Comparison of ENCODE assay signal across 13 cellular contexts in the genomic region with DNA sequence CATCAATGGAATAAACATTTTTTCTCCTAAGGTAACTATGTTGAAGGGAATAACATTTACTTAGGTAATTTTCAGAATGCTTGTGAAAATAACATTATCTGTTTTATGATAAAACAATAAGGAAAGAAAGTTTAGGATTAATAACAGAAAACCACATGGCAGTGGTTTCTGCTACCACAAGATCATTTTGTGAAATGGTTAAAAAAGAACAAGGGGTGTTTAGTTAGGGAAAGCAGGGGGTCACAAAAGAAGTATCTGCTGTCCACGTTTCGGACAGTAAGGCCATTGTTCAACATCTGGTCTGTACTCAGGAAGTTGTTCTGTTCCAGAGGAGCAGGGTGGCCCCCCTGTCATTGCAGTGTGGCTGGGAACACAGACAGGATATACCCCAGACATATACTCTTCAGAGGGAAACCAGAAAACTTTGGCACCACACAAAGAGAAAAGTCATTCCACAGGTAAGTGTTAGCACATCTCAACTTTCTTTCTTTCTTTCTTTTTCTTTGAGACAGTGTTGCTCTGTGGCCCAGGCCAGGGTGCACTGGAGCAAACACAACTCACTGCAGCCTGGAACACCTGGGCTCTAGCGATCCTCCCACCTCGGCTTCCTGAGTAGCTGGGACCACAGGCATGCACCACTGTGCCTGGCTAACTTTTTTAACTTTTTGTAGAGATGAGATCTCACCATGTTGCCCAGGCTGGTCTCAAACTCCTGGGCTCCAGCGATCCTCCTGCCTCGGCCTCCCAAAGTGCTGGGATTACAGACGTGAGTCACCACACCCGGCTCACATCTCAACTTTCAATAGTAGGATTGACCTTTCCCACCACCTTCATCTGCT. TPM values are rescaled to one million over a fixed set of nuclear protein-coding genes. Genes with fewer than 3 reads are reported as not detected.
DNase-seq lines count a peak whose midpoint lies in the region; ATAC-seq lines count a peak whose summit lies in the region.
"Had no signal": no experiment of that assay in that cellular context is flagged by ENCODE, and none has a peak within 500 bp of the region (broad histone marks: within the 10 kb centered on the region; RNA-seq: fewer than 3 reads in every experiment).

No MANE protein-coding gene starts in this region.

- H3K4me3 ChIP-seq in mesodermal cell (ENCODE audit: extremely low read depth, insufficient read depth, low read length, poor library complexity, severe bottlenecking): no peak overlapping the region

- 92 to 94% methylated on average over 6 to 8 of the region's 8 CpGs for WGBS in mesodermal cell (ENCODE audit: insufficient coverage in 2 of 2), 2 experiments

- H3K4me1 Mint-ChIP-seq in activated CD4-positive, alpha-beta T cell treated with anti-CD3 and anti-CD28 coated beads, Interleukin-2, amount 10 ng/mL, durations not matched to agents 24 days and 14 days: no peaks in the 10 kb centered on the region

- H3K36me3 Mint-ChIP-seq in activated CD4-positive, alpha-beta T cell treated with anti-CD3 and anti-CD28 coated beads, Interleukin-2, amount 10 ng/mL, durations not matched to agents 24 days and 14 days (ENCODE audit: low read depth): no peaks in the 10 kb centered on the region

- no peaks in the 10 kb centered on the region for H3K9me3 Mint-ChIP-seq in activated CD4-positive, alpha-beta T cell treated with anti-CD3 and anti-CD28 coated beads, Interleukin-2, amount 10 ng/mL, durations not matched to agents 24 days and 14 days
- H3K9me3 Mint-ChIP-seq: activated T-cell treated with anti-CD3 and anti-CD28 coated beads, Interleukin-2, amount 50 U/mL, for 24 hours had no signal

- H3K27me3 Mint-ChIP-seq in activated CD4-positive, alpha-beta T cell treated with anti-CD3 and anti-CD28 coated beads, Interleukin-2, amount 10 ng/mL, durations not matched to agents 24 days and 14 days: peaks cover 14% of the 10 kb centered on the region

- no peaks in the 10 kb centered on the region for H3K9me3 ChIP-seq in mesodermal cell (ENCODE audit: control insufficient read depth, low read length)

- no peaks in the 10 kb centered on the region for H3K36me3 ChIP-seq in mesodermal cell (ENCODE audit: control insufficient read depth, insufficient read depth, low read length)

- H3K27ac Mint-ChIP-seq in activated CD4-positive, alpha-beta T cell treated with anti-CD3 and anti-CD28 coated beads, Interleukin-2, amount 10 ng/mL, durations not matched to agents 24 days and 14 days: no peak overlapping the region
- H3K27ac Mint-ChIP-seq: activated T-cell treated with anti-CD3 and anti-CD28 coated beads, Interleukin-2, amount 50 U/mL, for 24 hours had no signal

- no peak overlapping the region for H3K4me3 Mint-ChIP-seq in activated CD4-positive, alpha-beta T cell treated with anti-CD3 and anti-CD28 coated beads, Interleukin-2, amount 10 ng/mL, durations not matched to agents 24 days and 14 days
- H3K4me3 Mint-ChIP-seq: activated T-cell treated with anti-CD3 and anti-CD28 coated beads, Interleukin-2, amount 50 U/mL, for 24 hours had no signal

- peaks cover 9% of the 10 kb centered on the region for H3K4me1 ChIP-seq in mesodermal cell (ENCODE audit: control insufficient read depth, insufficient read depth, low read length, poor library complexity, severe bottlenecking)

- intact Hi-C loops in activated CD4-positive, alpha-beta T cell treated with anti-CD3 and anti-CD28 coated beads, Interleukin-2, amount 10 ng/mL, durations not matched to agents 24 days and 14 days (cut with micrococcal nuclease): no loop called here

- DNase-seq in NCI-H526 (lab: John Stamatoyannopoulos, UW) (peak; percentile 26 to 64), NCI-H226 (no peak)
- DNase-seq in activated naive CD4-positive, alpha-beta T cell treated with Interleukin-2 at 50 U/mL for 16 hours: no peak
- DNase-seq in activated CD4-positive, alpha-beta T cell treated with anti-CD3 and anti-CD28 coated beads, Interleukin-2, amount 10 ng/mL, durations not matched to agents 24 days and 14 days: no peak
- DNase-seq: activated T-cell treated with anti-CD3 and anti-CD28 coated beads, Interleukin-2, amount 50 U/mL, for 24 hours; C1 segment of cervical spinal cord; EL; NCI-H2081 treated with DMSO at 0.1 percent for 48 hours; stimulated activated CD4-positive, alpha-beta T cell treated with anti-CD3 and anti-CD28 coated beads, Interleukin-4, amount 100 ng/mL, for 4 hours had no signal

- ATAC-seq in GM18907 (IDR thresholded peaks at IDR 0.05; ENCODE audit: unreplicated experiment) (peak; percentile 34), GM21737 (IDR thresholded peaks at IDR 0.05; ENCODE audit: unreplicated experiment) (peak; percentile 28), GM19351 (IDR thresholded peaks at IDR 0.05; ENCODE audit: unreplicated experiment) (no peak)

- peak overlapping the region; percentile 75 for H3K27ac ChIP-seq in mesodermal cell (ENCODE audit: low read depth, low read length, severe bottlenecking)

RNA-seq across cellular contexts. Expression of a gene that starts 14.8 kb away (rescaled TPM):
- polyA plus RNA-seq in mesodermal cell (2013, experiment 1 of 2): 38.0 TPM
- polyA plus RNA-seq in mesodermal cell (2013, experiment 2 of 2): 32.4 TPM
- 77.5 and 79.5 TPM in 2 replicates for total RNA-seq in activated CD4-positive, alpha-beta T cell treated with anti-CD3 and anti-CD28 coated beads, Interleukin-2, amount 10 ng/mL, durations not matched to agents 24 days and 14 days

Comparison
In these comparisons a context has a peak if more than half of its experiments do, and no peak if none do; other contexts are left out.
1. DNase-seq: peak in NCI-H526 (2 of 2); none in activated naive CD4-positive, alpha-beta T cell treated with Interleukin-2 at 50 U/mL for 16 hours (single experiment), activated CD4-positive, alpha-beta T cell treated with anti-CD3 and anti-CD28 coated beads, Interleukin-2, amount 10 ng/mL, durations not matched to agents 24 days and 14 days (single experiment) and NCI-H226 (single experiment).